13 cellular contexts compared by ENCODE assay signal in the genomic region with DNA sequence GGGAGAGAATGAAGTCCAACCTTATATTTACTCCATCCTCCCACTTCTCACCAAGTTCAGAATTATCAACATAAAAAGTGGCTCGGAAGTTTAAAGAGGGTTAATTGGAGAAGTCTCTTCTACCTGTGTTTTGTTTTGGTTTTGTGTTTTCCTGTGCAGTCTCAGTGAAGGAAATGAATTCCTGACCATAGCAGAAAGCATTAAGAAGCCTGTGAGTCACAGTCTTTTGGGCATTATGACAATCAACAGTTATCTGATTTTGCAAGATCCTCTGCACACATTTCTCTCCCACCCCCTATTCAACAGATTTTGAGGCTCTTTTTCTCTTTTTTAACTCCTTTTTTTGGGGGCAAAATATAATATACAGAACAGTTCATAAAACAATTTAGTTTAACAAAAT. TPM values are rescaled to one million over a fixed set of nuclear protein-coding genes. Genes with fewer than 3 reads are reported as not detected.
DNase-seq lines count a peak whose midpoint lies in the region; ATAC-seq, FAIRE-seq and TF ChIP-seq lines count a peak whose summit lies in the region.
"Had no signal": no experiment of that assay in that cellular context is flagged by ENCODE, and none has a peak within 500 bp of the region (broad histone marks: within the 10 kb centered on the region; RNA-seq: fewer than 3 reads in every experiment).

No MANE protein-coding gene starts in this region.

- H2BK12ac ChIP-seq in mesenchymal stem cell (ENCODE audit: low read length in 2 of 2) = no peak overlapping the region

- H3K27me3 ChIP-seq in bronchial epithelial cell (ENCODE audit: control insufficient read depth, insufficient read depth, low read length) (no peaks in the 10 kb centered on the region), mesenchymal stem cell (ENCODE audit: control insufficient read depth in 1 of 2, insufficient read depth in 1 of 2, low read length in 2 of 2) (no peaks in the 10 kb centered on the region)

- no peak overlapping the region for H2BK5ac ChIP-seq in mesenchymal stem cell (ENCODE audit: low read depth, low read length, poor library complexity, severe bottlenecking)

- FAIRE-seq in bronchial epithelial cell (lab: Jason Lieb, UNC) = no peak
- FAIRE-seq: islet of Langerhans had no signal

- no peaks in the 10 kb centered on the region for H3K79me1 ChIP-seq in mesenchymal stem cell (replicated peaks; ENCODE audit: low read length, poor library complexity, severe bottlenecking)

- H2BK15ac ChIP-seq in mesenchymal stem cell (ENCODE audit: low read depth, poor library complexity, severe bottlenecking) = no peak overlapping the region

- no peak overlapping the region for H2BK120ac ChIP-seq in mesenchymal stem cell (ENCODE audit: low read depth, low read length)

- ATAC-seq in HG03432 (IDR thresholded peaks at IDR 0.05; ENCODE audit: unreplicated experiment) (no peak), HG03108 (IDR thresholded peaks at IDR 0.05; ENCODE audit: unreplicated experiment) (no peak), left ventricle myocardium superior (no peak), HG03342 (IDR thresholded peaks at IDR 0.05; ENCODE audit: unreplicated experiment) (no peak)
- ATAC-seq: activated CD8-positive, alpha-beta T cell treated with anti-CD3 and anti-CD28 coated beads for 36 hours; activated naive CD4-positive, alpha-beta T cell treated with anti-CD3 and anti-CD28 coated beads, Interleukin-2, amount 50 U/mL, for 72 hours had no signal

- no peak overlapping the region for H3K14ac ChIP-seq in mesenchymal stem cell (ENCODE audit: low read length in 2 of 2)

- no peak for TF ChIP-seq POLR2A in NB4 (IDR thresholded peaks at IDR 0.05; ENCODE audit: extremely low read depth, insufficient read length)

- H3K27ac ChIP-seq in mesenchymal stem cell (ENCODE audit: low read length, poor library complexity, severe bottlenecking) = no peak overlapping the region

- TF ChIP-seq CTCF in NB4 (IDR thresholded peaks at IDR 0.05; ENCODE audit: low read depth, low read length) (no peak), bronchial epithelial cell (IDR thresholded peaks at IDR 0.05; ENCODE audit: insufficient read depth, low read length, severe bottlenecking) (no peak)

- no peaks in the 10 kb centered on the region for H3K9me3 ChIP-seq in mesenchymal stem cell (ENCODE audit: control insufficient read depth, low read length)

- intact Hi-C loops in left ventricle myocardium superior (cut with micrococcal nuclease) = no loop called here

- no peak overlapping the region for H3K18ac ChIP-seq in mesenchymal stem cell (ENCODE audit: low read depth in 1 of 2, low read length in 2 of 2)

- no peak overlapping the region for H4K91ac ChIP-seq in mesenchymal stem cell (ENCODE audit: low read length)

- H3K36me3 ChIP-seq in bronchial epithelial cell (ENCODE audit: control insufficient read depth, insufficient read depth, low read length) = no peaks in the 10 kb centered on the region
- no peaks in the 10 kb centered on the region for H3K36me3 ChIP-seq in mesenchymal stem cell (ENCODE audit: control insufficient read depth in 1 of 2, insufficient read depth in 2 of 2, low read depth in 1 of 2, low read length in 2 of 2)

- no peak overlapping the region for H3K4ac ChIP-seq in mesenchymal stem cell (ENCODE audit: low read depth in 1 of 2, low read length in 2 of 2)

- peak overlapping the region; percentile 49 for H3K9ac ChIP-seq in mesenchymal stem cell (ENCODE audit: low read length)

- H2AFZ ChIP-seq in mesenchymal stem cell (ENCODE audit: low read depth, low read length) = no peak overlapping the region

- no peak overlapping the region for H2AK5ac ChIP-seq in mesenchymal stem cell (ENCODE audit: low read length, severe bottlenecking)

- H4K8ac ChIP-seq in mesenchymal stem cell (ENCODE audit: low read length) = no peak overlapping the region

- 56% methylated on average over 1 of the region's 1 CpG for WGBS in mesenchymal stem cell

- H3K23ac ChIP-seq in mesenchymal stem cell (ENCODE audit: low read length in 2 of 2) = no peak overlapping the region

- H3K4me1 ChIP-seq in mesenchymal stem cell (ENCODE audit: control insufficient read depth, insufficient read depth, low read depth, low read length) = peaks cover 7% of the 10 kb centered on the region

- peak overlapping the region; percentile 36 for H3K4me3 ChIP-seq in NB4 (ENCODE audit: low read depth, low read length)
- no peak overlapping the region for H3K4me3 ChIP-seq in bronchial epithelial cell (ENCODE audit: low read depth, low read length)
- no peak overlapping the region for H3K4me3 ChIP-seq in mesenchymal stem cell (ENCODE audit: insufficient read depth in 1 of 2, low read depth in 1 of 2, low read length in 2 of 2)

- peak; percentile 68 for DNase-seq in EL
- DNase-seq in NB4 (ENCODE audit: low read depth) = peak; percentile 89
- DNase-seq in bronchial epithelial cell (ENCODE audit: low read depth) = peak; percentile 77
- peak; percentile 55 for DNase-seq in mesenchymal stem cell
- DNase-seq in left ventricle myocardium superior = no peak
- DNase-seq: activated CD8-positive, alpha-beta T cell treated with anti-CD3 and anti-CD28 coated beads for 36 hours; effector CD8-positive, alpha-beta T cell; stimulated activated CD4-positive, alpha-beta T cell treated with anti-CD3 and anti-CD28 coated beads, Interleukin-2, amount 100 ng/mL, for 48 hours had no signal

- no peak overlapping the region for H3K4me2 ChIP-seq in mesenchymal stem cell (ENCODE audit: low read length, poor library complexity, severe bottlenecking)

RNA-seq across cellular contexts. Expression of a gene that starts 8.6 kb away (rescaled TPM):
- total RNA-seq in bronchial epithelial cell = 2,461 and 3,525 TPM in 2 replicates
- polyA plus RNA-seq in mesenchymal stem cell (2013, experiment 1 of 2) = 9,229 TPM
- 8,918 TPM for polyA plus RNA-seq in mesenchymal stem cell (2013, experiment 2 of 2)
- 1,901 TPM for total RNA-seq in left ventricle myocardium superior
